Comparison of ENCODE assay signal across 17 cellular contexts in the genomic region with DNA sequence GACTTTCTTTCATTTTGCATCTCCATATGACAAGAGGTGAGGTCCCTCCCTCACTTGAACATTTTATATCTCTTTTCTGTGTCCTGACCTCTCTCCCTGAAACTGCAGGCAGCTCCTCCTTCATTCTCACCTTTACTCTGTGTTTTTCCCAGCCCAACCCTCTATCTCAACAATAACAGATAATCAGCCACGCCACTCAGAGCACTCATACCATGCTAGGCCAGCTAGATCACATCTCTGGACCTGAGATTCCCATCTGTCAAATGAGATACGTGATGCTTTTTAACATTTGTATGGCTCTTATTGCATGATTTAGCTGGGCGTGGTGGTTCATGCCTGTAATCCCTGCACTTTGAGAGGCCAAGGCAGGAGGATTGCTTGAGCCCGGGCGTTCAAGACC.
"Had no signal": no experiment of that assay in that cellular context is flagged by ENCODE, and none has a peak within 500 bp of the region (broad histone marks: within the 10 kb centered on the region; RNA-seq: fewer than 3 reads in every experiment).

No MANE protein-coding gene starts in this region.

- H3K27ac Mint-ChIP-seq: nephron had no signal

- H3K9me3 ChIP-seq: neutrophil, right atrium auricular region, sigmoid colon, upper lobe of left lung, uterus had no signal

- H3K9me3 Mint-ChIP-seq: nephron had no signal

- H3K27me3 ChIP-seq: foreskin keratinocyte, hepatocyte, neutrophil, right atrium auricular region, sigmoid colon, upper lobe of left lung, uterus had no signal

- H3K4me1 ChIP-seq: foreskin keratinocyte, uterus had no signal

- ATAC-seq: foreskin keratinocyte, left cardiac atrium had no signal

- H3K27ac ChIP-seq: foreskin keratinocyte, hepatocyte, neutrophil, sigmoid colon, skin epidermis, upper lobe of left lung, uterus had no signal

- H3K4me3 Mint-ChIP-seq: nephron had no signal

- DNase-seq: dermis blood vessel endothelial cell; foreskin keratinocyte; head of caudate nucleus; kidney; left cardiac atrium; mesendoderm; sigmoid colon; stimulated activated CD4-positive, alpha-beta T cell treated with anti-CD3 and anti-CD28 coated beads, Interleukin-12 subunit alpha, Interleukin-12 subunit beta, amount 100 ng/mL, for 4 hours; stimulated activated CD4-positive, alpha-beta T cell treated with anti-CD3 and anti-CD28 coated beads, Interleukin-2, amount 100 ng/mL, for 48 hours; stimulated activated naive CD4-positive, alpha-beta T cell treated with Interleukin-2 at 50 U/mL for 16 hours; upper lobe of left lung; uterus had no signal

- H3K4me3 ChIP-seq: hepatocyte, right atrium auricular region, sigmoid colon, skin epidermis, upper lobe of left lung, uterus had no signal

- H3K36me3 ChIP-seq: neutrophil, upper lobe of left lung, uterus had no signal
